ENCODE assay signal across 10 cellular contexts in the genomic region with DNA sequence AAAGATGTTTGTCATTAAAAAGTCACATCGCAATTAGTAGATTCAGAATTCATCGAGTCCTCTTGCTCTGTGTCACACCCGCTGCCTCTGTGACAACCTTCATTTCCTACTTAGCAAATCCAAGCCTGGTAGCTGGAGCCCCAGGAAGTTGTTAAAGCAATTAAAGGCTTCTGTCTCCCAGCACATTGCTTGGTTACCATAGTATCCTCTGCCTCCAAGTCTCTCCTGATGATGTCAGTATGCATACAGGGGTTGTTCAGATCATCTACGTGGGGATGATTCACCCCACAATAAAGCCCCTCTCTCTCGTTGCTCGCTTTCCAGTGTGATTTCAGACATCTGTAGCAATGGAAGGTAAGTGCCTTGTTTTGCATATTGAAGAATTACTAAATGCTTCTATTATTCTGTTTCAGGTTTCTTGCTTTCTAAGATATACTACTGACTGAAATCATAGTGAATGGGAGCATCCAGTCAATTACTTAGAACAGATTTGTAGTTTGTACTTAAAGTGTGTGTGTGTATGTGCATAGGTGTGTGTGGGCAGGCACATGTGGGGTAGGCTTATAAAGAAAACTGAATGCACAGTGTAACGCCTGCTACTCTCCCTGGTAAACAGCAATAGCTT. TPM values are rescaled to one million over a fixed set of nuclear protein-coding genes. Genes with fewer than 3 reads are reported as not detected.
A peak's percentile ranks its signal among the peaks of the same experiment; 100 is the strongest.
DNase-seq lines count a peak whose midpoint lies in the region; ATAC-seq and TF ChIP-seq lines count a peak whose summit lies in the region.
"Had no signal": no experiment of that assay in that cellular context is flagged by ENCODE, and none has a peak within 500 bp of the region (broad histone marks: within the 10 kb centered on the region; RNA-seq: fewer than 3 reads in every experiment).

No MANE protein-coding gene starts in this region.

- H2BK12ac ChIP-seq in neuronal stem cell (ENCODE audit: low read length) = no peak overlapping the region

- no peak overlapping the region for H2AK5ac ChIP-seq in neuronal stem cell (ENCODE audit: low read depth, low read length)

- H4K8ac ChIP-seq in neuronal stem cell (ENCODE audit: low read depth, low read length) = no peak overlapping the region

- H3K36me3 ChIP-seq in body of pancreas (replicated peaks in 1 of 2; ENCODE audit: insufficient read depth in 1 of 2, low read depth in 2 of 2) (no peaks in the 10 kb centered on the region), neuronal stem cell (replicated peaks in 1 of 2; ENCODE audit: control insufficient read depth in 2 of 2, insufficient read depth in 2 of 2, low read length in 2 of 2) (no peaks in the 10 kb centered on the region)

- intact Hi-C loops in body of pancreas (cut with DNase I) = no loop called here

- no peak overlapping the region for H3K18ac ChIP-seq in neuronal stem cell (ENCODE audit: low read length)

- H3K23ac ChIP-seq in neuronal stem cell (ENCODE audit: low read depth, low read length, poor library complexity) = no peak overlapping the region

- H4K91ac ChIP-seq in neuronal stem cell (ENCODE audit: low read depth, low read length, poor library complexity) = no peak overlapping the region

- no peak overlapping the region for H3K27ac ChIP-seq in body of pancreas
- H3K27ac ChIP-seq in neuronal stem cell (replicated peaks; ENCODE audit: low read length) = no peak overlapping the region

- whole genome bisulfite sequencing in body of pancreas, 2 donors = 68 to 73% methylated on average over 7 of the region's 7 CpGs
- WGBS in neuronal stem cell (ENCODE audit: extremely low coverage in 2 of 2, insufficient read length in 2 of 2, insufficient replicate concordance in 1 of 2), 2 donors = no CpG with 5 or more reads among the region's 7 CpGs

- H3K79me1 ChIP-seq in neuronal stem cell (ENCODE audit: low read depth, low read length) = no peaks in the 10 kb centered on the region

- no peak overlapping the region for H3K14ac ChIP-seq in neuronal stem cell (ENCODE audit: low read length)

- ATAC-seq in body of pancreas (peak; percentile 38), GM18498 (IDR thresholded peaks at IDR 0.05; ENCODE audit: unreplicated experiment) (no peak)
- ATAC-seq: activated CD8-positive, alpha-beta T cell treated with anti-CD3 and anti-CD28 coated beads for 36 hours had no signal

- H3K4me1 ChIP-seq in body of pancreas (peaks cover 6% of the 10 kb centered on the region), neuronal stem cell (ENCODE audit: control insufficient read depth in 2 of 2, insufficient read depth in 1 of 2, low read depth in 1 of 2, low read length in 2 of 2) (peaks cover 2 to 12% of the 10 kb centered on the region in 2 donors)

- no peaks in the 10 kb centered on the region for H3K27me3 ChIP-seq in body of pancreas
- no peaks in the 10 kb centered on the region for H3K27me3 ChIP-seq in neuronal stem cell (ENCODE audit: control insufficient read depth in 3 of 3, insufficient read depth in 3 of 3, low read depth in 1 of 3, low read length in 3 of 3)

- H3K4me3 ChIP-seq in body of pancreas (no peak overlapping the region), neuronal stem cell (ENCODE audit: low read length in 2 of 2) (no peak overlapping the region)

- no peak overlapping the region for H3K4me2 ChIP-seq in neuronal stem cell (ENCODE audit: insufficient read depth, low read length, poor library complexity, severe bottlenecking)

- TF ChIP-seq CTCF in body of pancreas (IDR thresholded peaks at IDR 0.05) = no peak

- no peak overlapping the region for H3K4ac ChIP-seq in neuronal stem cell (ENCODE audit: low read length)

- H2BK120ac ChIP-seq in neuronal stem cell (ENCODE audit: low read depth, low read length) = no peak overlapping the region

- H3K9me3 ChIP-seq in body of pancreas (no peaks in the 10 kb centered on the region), neuronal stem cell (replicated peaks in 1 of 2; ENCODE audit: control insufficient read depth in 2 of 2, insufficient read depth in 1 of 2, low read depth in 1 of 2, low read length in 2 of 2) (no peaks in the 10 kb centered on the region)

- no peak overlapping the region for H2AFZ ChIP-seq in neuronal stem cell (ENCODE audit: low read length)

- H3K9ac ChIP-seq in neuronal stem cell (ENCODE audit: low read depth, low read length, poor library complexity) = no peak overlapping the region

- H2BK15ac ChIP-seq in neuronal stem cell (ENCODE audit: low read length) = no peak overlapping the region

- no peak for TF ChIP-seq POLR2A in body of pancreas (IDR thresholded peaks at IDR 0.05)

- DNase-seq in H4 (ENCODE audit: low spot score) = peak; percentile 18
- peak; percentile 90 for DNase-seq in NCI-H2029 treated with DMSO at 0.1 percent for 48 hours (lab: John Stamatoyannopoulos, UW)
- peak in 1 of 4 donors; percentile 21 for DNase-seq in body of pancreas
- DNase-seq in neuronal stem cell (ENCODE audit: low spot score) = peak; percentile 15
- DNase-seq in GDM1 (lab: John Stamatoyannopoulos, UW) = no peak
- no peak for DNase-seq in activated CD4-positive, alpha-beta T cell treated with anti-CD3 and anti-CD28 coated beads, Interleukin-2, amount 50 U/mL, for 4 hours
- no peak for DNase-seq in T1000 (lab: John Stamatoyannopoulos, UW)
- DNase-seq: activated CD8-positive, alpha-beta T cell treated with anti-CD3 and anti-CD28 coated beads for 36 hours; midbrain had no signal

- no peak overlapping the region for H2BK5ac ChIP-seq in neuronal stem cell (ENCODE audit: low read length)

RNA-seq across cellular contexts. Expression of a gene that starts 52.9 kb away (rescaled TPM):
- 166 and 213 TPM in 2 replicates for total RNA-seq in H4 (2014; rRNA removed; shearing (Covaris generic))
- 100 to 1,000 TPM in 1 of 2 donors, 10 to 100 TPM in 1; 75.2 to 111 TPM for total RNA-seq in body of pancreas
- 64.4 TPM for polyA plus RNA-seq in neuronal stem cell (2013, experiment 1 of 2)
- 66.9 TPM for polyA plus RNA-seq in neuronal stem cell (2013, experiment 2 of 2)

Comparison
In these comparisons a context has a peak if more than half of its experiments do, and no peak if none do; other contexts are left out.
1. DNase-seq: peak in H4 (single experiment), NCI-H2029 treated with DMSO at 0.1 percent for 48 hours (single experiment) and neuronal stem cell (single experiment); none in GDM1 (single experiment), activated CD4-positive, alpha-beta T cell treated with anti-CD3 and anti-CD28 coated beads, Interleukin-2, amount 50 U/mL, for 4 hours (0 of 2) and T1000 (single experiment).